8 cellular contexts compared by ENCODE assay signal in the genomic region with DNA sequence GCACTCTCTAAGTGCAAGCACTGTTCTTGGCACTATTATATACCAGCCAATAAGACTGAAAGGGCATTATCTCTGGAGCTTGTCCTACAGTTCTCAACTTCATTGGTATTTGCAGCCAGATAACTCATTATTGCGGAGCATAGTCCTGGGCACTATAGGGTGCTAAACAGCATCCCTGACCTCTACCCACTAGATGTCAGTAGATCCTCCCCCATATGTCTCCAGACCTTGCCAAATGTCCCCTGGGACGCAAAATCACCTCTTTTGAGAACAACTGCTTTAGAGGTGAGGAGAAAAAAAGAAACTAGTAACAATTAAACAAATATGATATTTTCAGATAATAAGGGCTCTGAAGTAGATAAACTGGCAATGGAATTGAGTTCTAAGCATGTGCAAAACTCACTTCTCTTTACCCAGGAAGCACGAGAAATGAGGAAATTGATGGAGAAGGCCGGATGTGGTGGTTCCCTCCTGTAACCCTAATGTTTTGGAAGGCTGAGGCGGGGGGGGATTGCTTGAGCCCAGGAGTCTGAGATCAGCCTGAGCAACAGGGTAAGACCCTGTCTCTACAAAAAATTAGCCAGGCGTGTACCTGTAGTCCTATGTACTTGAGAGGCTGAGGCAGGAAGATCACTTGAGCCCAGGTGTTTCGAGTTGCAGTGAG.
DNase-seq lines count a peak whose midpoint lies in the region; ATAC-seq and TF ChIP-seq lines count a peak whose summit lies in the region.

No MANE protein-coding gene starts in this region.

- H3K36me3 ChIP-seq in cardiac muscle cell, result no peaks in the 10 kb centered on the region
- H3K36me3 ChIP-seq in right atrium auricular region, result no peaks in the 10 kb centered on the region
- no peaks in the 10 kb centered on the region for H3K36me3 ChIP-seq in Peyer's patch

- no peak for TF ChIP-seq POLR2A in Peyer's patch (IDR thresholded peaks at IDR 0.05)
- no peak for TF ChIP-seq POLR2A in lower leg skin (IDR thresholded peaks at IDR 0.05)

- H3K4me1 ChIP-seq in cardiac muscle cell (ENCODE audit: low read depth) (no peaks in the 10 kb centered on the region), right atrium auricular region (peaks cover 0 to 69% of the 10 kb centered on the region in 2 donors), Peyer's patch (peaks cover 0 to 12% (median 0%) of the 10 kb centered on the region in 4 donors)

- intact Hi-C loops in lower leg skin (cut with DNase I; ENCODE audit: low total_unique reads), result no loop called here
- intact Hi-C loops in posterior vena cava (cut with DNase I), result no loop called here

- ATAC-seq in HG02938 (IDR thresholded peaks at IDR 0.05; ENCODE audit: unreplicated experiment), result peak; percentile 58

- H3K27ac ChIP-seq in cardiac muscle cell (no peak overlapping the region), right atrium auricular region (peak overlapping the region in 1 of 2 donors; percentile 37), Peyer's patch (no peak overlapping the region)

- TF ChIP-seq CTCF in cardiac muscle cell (IDR thresholded peaks at IDR 0.05; ENCODE audit: low read depth, low read length), result peak; percentile 3
- peak in 1 of 2 donors; percentile 58 for TF ChIP-seq CTCF in right atrium auricular region (IDR thresholded peaks at IDR 0.05)
- peak in 4 of 6 experiments; percentile 6 to 47 (median 44) for TF ChIP-seq CTCF in Peyer's patch (IDR thresholded peaks at IDR 0.05)
- no peak for TF ChIP-seq CTCF in lower leg skin (IDR thresholded peaks at IDR 0.05)

- H3K4me3 ChIP-seq in cardiac muscle cell (no peak overlapping the region), right atrium auricular region (no peak overlapping the region), Peyer's patch (no peak overlapping the region), lower leg skin (ENCODE audit: low read depth, poor library complexity, severe bottlenecking) (no peak overlapping the region)

- H3K9me3 ChIP-seq in cardiac muscle cell (ENCODE audit: low read depth) (no peaks in the 10 kb centered on the region), right atrium auricular region (no peaks in the 10 kb centered on the region), Peyer's patch (no peaks in the 10 kb centered on the region)

- DNase-seq in cardiac muscle cell (ENCODE audit: low read depth in 1 of 2, low spot score in 1 of 2) (peak in 1 of 2 donors; percentile 30), right atrium auricular region (ENCODE audit: low spot score) (no peak), Peyer's patch (no peak), globus pallidus (ENCODE audit: low spot score) (peak; percentile 68), lower leg skin (ENCODE audit: low spot score in 2 of 2) (no peak), posterior vena cava (ENCODE audit: low spot score) (no peak), activated gamma-delta T cell (lab: John Stamatoyannopoulos, UW) (no peak)

- 71 to 81% methylated on average over 7 of the region's 7 CpGs for WGBS in lower leg skin, 2 donors

- H3K27me3 ChIP-seq in cardiac muscle cell (no peaks in the 10 kb centered on the region), right atrium auricular region (no peaks in the 10 kb centered on the region), Peyer's patch (no peaks in the 10 kb centered on the region)

Comparison
In these comparisons a context has a peak if more than half of its experiments do, and no peak if none do; other contexts are left out.
1. CTCF ChIP-seq: peak in cardiac muscle cell (single experiment) and Peyer's patch (4 of 6); none in lower leg skin (0 of 3).